ENCODE assay signal across 7 cellular contexts in the genomic region with DNA sequence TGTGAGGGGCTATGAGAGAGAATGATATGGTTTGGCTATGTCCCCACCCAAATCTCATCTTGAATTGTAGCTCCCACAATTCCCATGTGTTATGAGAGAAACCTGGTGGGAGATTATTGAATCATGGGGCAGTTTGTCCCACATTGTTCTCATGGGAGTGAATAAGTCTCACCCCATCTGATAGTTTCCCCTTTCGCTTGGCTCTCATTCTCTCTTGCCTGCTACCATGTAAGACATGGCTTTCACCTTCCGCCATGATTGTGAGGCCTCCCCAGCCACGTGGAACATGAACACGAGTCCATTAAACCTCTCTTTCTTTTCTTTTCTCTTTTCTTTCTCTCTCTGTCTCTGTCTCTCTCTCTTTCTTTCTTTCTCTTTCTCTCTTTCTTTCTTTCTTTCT.
"Had no signal": no experiment of that assay in that cellular context is flagged by ENCODE, and none has a peak within 500 bp of the region (broad histone marks: within the 10 kb centered on the region; RNA-seq: fewer than 3 reads in every experiment).

No MANE protein-coding gene starts in this region.

- H2AFZ ChIP-seq: GM23248 had no signal

- H3K4me3 ChIP-seq: GM23248 had no signal

- H3K9ac ChIP-seq: GM23248, KMS-11 had no signal

- H3K4me2 ChIP-seq: KMS-11 had no signal

- H3K27ac ChIP-seq: GM23248, KMS-11 had no signal

- FAIRE-seq: HTR-8/SVneo had no signal

- DNase-seq: GM23248, H7, HCEC 1CT, IMR-90, KBM-7 had no signal
